In the genomic region with DNA sequence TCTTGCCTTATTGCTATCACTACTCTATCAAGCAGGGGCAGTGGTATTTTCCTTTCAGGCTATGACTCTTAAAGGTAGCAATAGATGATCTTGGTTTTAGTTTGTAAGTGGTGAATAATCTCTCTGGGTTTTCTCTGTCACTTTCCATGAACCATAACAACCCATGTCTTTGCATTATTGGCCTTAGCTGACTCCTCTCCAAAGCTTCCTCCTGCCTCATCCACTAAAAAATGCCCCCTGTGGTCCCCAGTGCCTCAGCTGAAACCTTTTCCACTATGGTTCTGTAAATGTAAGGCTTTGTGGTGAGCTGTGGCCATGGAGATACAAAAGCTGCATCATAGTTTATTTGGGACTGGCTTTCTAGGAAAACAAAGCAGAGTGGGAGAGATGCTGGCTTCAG, we compare ENCODE assay signal across 17 cellular contexts.
DNase-seq lines count a peak whose midpoint lies in the region; ATAC-seq and TF ChIP-seq lines count a peak whose summit lies in the region.
"Had no signal": no experiment of that assay in that cellular context is flagged by ENCODE, and none has a peak within 500 bp of the region (broad histone marks: within the 10 kb centered on the region; RNA-seq: fewer than 3 reads in every experiment).

No MANE protein-coding gene starts in this region.

- H3K27me3 Mint-ChIP-seq in activated naive CD4-positive, alpha-beta T cell treated with anti-CD3 and anti-CD28 coated beads, Interleukin-2, amount 50 U/mL, for 24 hours = no peaks in the 10 kb centered on the region
- H3K27me3 Mint-ChIP-seq: naive B cell; stimulated activated naive B cell treated with anti-CD40 and anti-IgM and Interleukin-4, amounts not matched to agents 10 μg/mL and 1 μg/mL and 100 μg/mL, for 72 hours had no signal

- H3K9me3 Mint-ChIP-seq in activated naive CD4-positive, alpha-beta T cell treated with anti-CD3 and anti-CD28 coated beads, Interleukin-2, amount 50 U/mL, for 24 hours = no peaks in the 10 kb centered on the region
- H3K9me3 Mint-ChIP-seq in stimulated activated effector memory CD8-positive, alpha-beta T cell treated with anti-CD3 and anti-CD28 coated beads, Interleukin-12 subunit alpha, Interleukin-12 subunit beta, amount 100 ng/mL, for 72 hours = no peaks in the 10 kb centered on the region

- TF ChIP-seq CTCF in suprapubic skin (IDR thresholded peaks at IDR 0.05) = no peak

- no peaks in the 10 kb centered on the region for H3K9me3 ChIP-seq in aorta (ENCODE audit: control insufficient read depth, low read length)
- no peaks in the 10 kb centered on the region for H3K9me3 ChIP-seq in suprapubic skin
- H3K9me3 ChIP-seq: BE2C had no signal

- TF ChIP-seq EP300 in suprapubic skin (IDR thresholded peaks at IDR 0.05) = no peak

- H3K36me3 Mint-ChIP-seq in activated naive CD4-positive, alpha-beta T cell treated with anti-CD3 and anti-CD28 coated beads, Interleukin-2, amount 50 U/mL, for 24 hours = peaks cover 2% of the 10 kb centered on the region
- H3K36me3 Mint-ChIP-seq in stimulated activated effector memory CD8-positive, alpha-beta T cell treated with anti-CD3 and anti-CD28 coated beads, Interleukin-12 subunit alpha, Interleukin-12 subunit beta, amount 100 ng/mL, for 72 hours = peaks cover 7% of the 10 kb centered on the region

- H3K4me1 ChIP-seq in aorta (ENCODE audit: control insufficient read depth in 1 of 2, insufficient read depth in 2 of 2, low read length in 2 of 2) = peaks cover 0 to 3% of the 10 kb centered on the region in 2 donors
- H3K4me1 ChIP-seq in suprapubic skin = peaks cover 4% of the 10 kb centered on the region

- H3K27me3 ChIP-seq in aorta (ENCODE audit: control insufficient read depth in 1 of 2, insufficient read depth in 2 of 2, low read length in 1 of 2) = no peaks in the 10 kb centered on the region
- no peaks in the 10 kb centered on the region for H3K27me3 ChIP-seq in suprapubic skin
- H3K27me3 ChIP-seq: BE2C had no signal

- H3K27ac ChIP-seq in aorta (ENCODE audit: low read depth in 1 of 2, low read length in 2 of 2) = no peak overlapping the region
- H3K27ac ChIP-seq in suprapubic skin = no peak overlapping the region

- no peak for TF ChIP-seq POLR2A in suprapubic skin (IDR thresholded peaks at IDR 0.05)

- no peak for DNase-seq in activated naive CD4-positive, alpha-beta T cell treated with anti-CD3 and anti-CD28 coated beads, Interleukin-2, amount 50 U/mL, for 16 hours
- DNase-seq in M059J (ENCODE audit: low read depth) = peak; percentile 78
- peak; percentile 78 for DNase-seq in brain pericyte (ENCODE audit: low read depth, low spot score)
- DNase-seq in stimulated activated effector memory CD8-positive, alpha-beta T cell treated with anti-CD3 and anti-CD28 coated beads, Interleukin-12 subunit alpha, Interleukin-12 subunit beta, amount 100 ng/mL, for 72 hours (ENCODE audit: low spot score in 2 of 2) = no peak
- no peak for DNase-seq in aorta
- DNase-seq in suprapubic skin (ENCODE audit: low spot score in 2 of 2) = no peak
- DNase-seq: BE2C; DMS79 treated with DMSO at 0.1 percent for 48 hours; H9; left cardiac atrium; naive B cell; NCI-H2029; NCI-H82; Right ventricle myocardium superior; stimulated activated naive B cell treated with anti-CD40 and anti-IgM and Interleukin-4, amounts not matched to agents 10 μg/mL and 1 μg/mL and 100 μg/mL, for 72 hours had no signal

- ATAC-seq in stimulated activated effector memory CD8-positive, alpha-beta T cell treated with anti-CD3 and anti-CD28 coated beads, Interleukin-12 subunit alpha, Interleukin-12 subunit beta, amount 100 ng/mL, for 72 hours = peak; percentile 66
- ATAC-seq in SK-N-SH treated with all-trans-retinoic acid at 6 μM for 48 hours = no peak
- no peak for ATAC-seq in aorta (ENCODE audit: low FRiP score)
- ATAC-seq: left cardiac atrium had no signal

- H3K4me3 ChIP-seq in aorta (ENCODE audit: low read length in 2 of 2) (no peak overlapping the region), suprapubic skin (no peak overlapping the region)

- peak overlapping the region; percentile 36 for H3K27ac Mint-ChIP-seq in activated naive CD4-positive, alpha-beta T cell treated with anti-CD3 and anti-CD28 coated beads, Interleukin-2, amount 50 U/mL, for 24 hours
- no peak overlapping the region for H3K27ac Mint-ChIP-seq in stimulated activated effector memory CD8-positive, alpha-beta T cell treated with anti-CD3 and anti-CD28 coated beads, Interleukin-12 subunit alpha, Interleukin-12 subunit beta, amount 100 ng/mL, for 72 hours
- H3K27ac Mint-ChIP-seq: stimulated activated naive B cell treated with anti-CD40 and anti-IgM and Interleukin-4, amounts not matched to agents 10 μg/mL and 1 μg/mL and 100 μg/mL, for 72 hours had no signal

- H3K4me3 Mint-ChIP-seq in activated naive CD4-positive, alpha-beta T cell treated with anti-CD3 and anti-CD28 coated beads, Interleukin-2, amount 50 U/mL, for 24 hours = no peak overlapping the region
- H3K4me3 Mint-ChIP-seq in stimulated activated effector memory CD8-positive, alpha-beta T cell treated with anti-CD3 and anti-CD28 coated beads, Interleukin-12 subunit alpha, Interleukin-12 subunit beta, amount 100 ng/mL, for 72 hours = no peak overlapping the region
- H3K4me3 Mint-ChIP-seq: H9; naive B cell; stimulated activated naive B cell treated with anti-CD40 and anti-IgM and Interleukin-4, amounts not matched to agents 10 μg/mL and 1 μg/mL and 100 μg/mL, for 72 hours had no signal

- H3K36me3 ChIP-seq in aorta (ENCODE audit: control insufficient read depth in 1 of 2, insufficient read depth in 2 of 2, low read length in 1 of 2) (no peaks in the 10 kb centered on the region), suprapubic skin (no peaks in the 10 kb centered on the region)
- H3K36me3 ChIP-seq: BE2C had no signal

- H3K4me1 Mint-ChIP-seq in activated naive CD4-positive, alpha-beta T cell treated with anti-CD3 and anti-CD28 coated beads, Interleukin-2, amount 50 U/mL, for 24 hours = peaks cover 24% of the 10 kb centered on the region
- peaks cover 16% of the 10 kb centered on the region for H3K4me1 Mint-ChIP-seq in stimulated activated effector memory CD8-positive, alpha-beta T cell treated with anti-CD3 and anti-CD28 coated beads, Interleukin-12 subunit alpha, Interleukin-12 subunit beta, amount 100 ng/mL, for 72 hours

- intact Hi-C loops in aorta (cut with DNase I) = loop anchor here in 1 of 2 donors (5.0 kb wide), 1 partner anchor 195 kb away; no protein-coding TSS in a partner anchor

TF ChIP-seq in SK-N-SH treated with all-trans-retinoic acid at 6 μM for 48 hours, 23 proteins besides CTCF, POLR2A, EP300 and RAD21 (continues in another document):
- TF ChIP-seq, protein P1, sequence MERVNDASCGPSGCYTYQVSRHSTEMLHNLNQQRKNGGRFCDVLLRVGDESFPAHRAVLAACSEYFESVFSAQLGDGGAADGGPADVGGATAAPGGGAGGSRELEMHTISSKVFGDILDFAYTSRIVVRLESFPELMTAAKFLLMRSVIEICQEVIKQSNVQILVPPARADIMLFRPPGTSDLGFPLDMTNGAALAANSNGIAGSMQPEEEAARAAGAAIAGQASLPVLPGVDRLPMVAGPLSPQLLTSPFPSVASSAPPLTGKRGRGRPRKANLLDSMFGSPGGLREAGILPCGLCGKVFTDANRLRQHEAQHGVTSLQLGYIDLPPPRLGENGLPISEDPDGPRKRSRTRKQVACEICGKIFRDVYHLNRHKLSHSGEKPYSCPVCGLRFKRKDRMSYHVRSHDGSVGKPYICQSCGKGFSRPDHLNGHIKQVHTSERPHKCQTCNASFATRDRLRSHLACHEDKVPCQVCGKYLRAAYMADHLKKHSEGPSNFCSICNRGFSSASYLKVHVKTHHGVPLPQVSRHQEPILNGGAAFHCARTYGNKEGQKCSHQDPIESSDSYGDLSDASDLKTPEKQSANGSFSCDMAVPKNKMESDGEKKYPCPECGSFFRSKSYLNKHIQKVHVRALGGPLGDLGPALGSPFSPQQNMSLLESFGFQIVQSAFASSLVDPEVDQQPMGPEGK (CRISPR knock-in tag; IDR thresholded peaks at IDR 0.05; ENCODE audit: borderline replicate concordance) = no peak
- TF ChIP-seq TOX (CRISPR knock-in tag; IDR thresholded peaks at IDR 0.05; ENCODE audit: borderline replicate concordance) (no peak), TCF4 (CRISPR knock-in tag; IDR thresholded peaks at IDR 0.05; ENCODE audit: borderline replicate concordance) (no peak), GLIS3 (CRISPR knock-in tag; IDR thresholded peaks at IDR 0.05) (no peak), ESRRG (CRISPR knock-in tag; IDR thresholded peaks at IDR 0.05) (no peak)
- TF ChIP-seq, protein P2, sequence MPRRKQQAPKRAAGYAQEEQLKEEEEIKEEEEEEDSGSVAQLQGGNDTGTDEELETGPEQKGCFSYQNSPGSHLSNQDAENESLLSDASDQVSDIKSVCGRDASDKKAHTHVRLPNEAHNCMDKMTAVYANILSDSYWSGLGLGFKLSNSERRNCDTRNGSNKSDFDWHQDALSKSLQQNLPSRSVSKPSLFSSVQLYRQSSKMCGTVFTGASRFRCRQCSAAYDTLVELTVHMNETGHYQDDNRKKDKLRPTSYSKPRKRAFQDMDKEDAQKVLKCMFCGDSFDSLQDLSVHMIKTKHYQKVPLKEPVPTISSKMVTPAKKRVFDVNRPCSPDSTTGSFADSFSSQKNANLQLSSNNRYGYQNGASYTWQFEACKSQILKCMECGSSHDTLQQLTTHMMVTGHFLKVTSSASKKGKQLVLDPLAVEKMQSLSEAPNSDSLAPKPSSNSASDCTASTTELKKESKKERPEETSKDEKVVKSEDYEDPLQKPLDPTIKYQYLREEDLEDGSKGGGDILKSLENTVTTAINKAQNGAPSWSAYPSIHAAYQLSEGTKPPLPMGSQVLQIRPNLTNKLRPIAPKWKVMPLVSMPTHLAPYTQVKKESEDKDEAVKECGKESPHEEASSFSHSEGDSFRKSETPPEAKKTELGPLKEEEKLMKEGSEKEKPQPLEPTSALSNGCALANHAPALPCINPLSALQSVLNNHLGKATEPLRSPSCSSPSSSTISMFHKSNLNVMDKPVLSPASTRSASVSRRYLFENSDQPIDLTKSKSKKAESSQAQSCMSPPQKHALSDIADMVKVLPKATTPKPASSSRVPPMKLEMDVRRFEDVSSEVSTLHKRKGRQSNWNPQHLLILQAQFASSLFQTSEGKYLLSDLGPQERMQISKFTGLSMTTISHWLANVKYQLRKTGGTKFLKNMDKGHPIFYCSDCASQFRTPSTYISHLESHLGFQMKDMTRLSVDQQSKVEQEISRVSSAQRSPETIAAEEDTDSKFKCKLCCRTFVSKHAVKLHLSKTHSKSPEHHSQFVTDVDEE (CRISPR knock-in tag; IDR thresholded peaks at IDR 0.05) = no peak

Comparison
In these comparisons a context has a peak if more than half of its experiments do, and no peak if none do; other contexts are left out.
1. DNase-seq: peak in M059J (single experiment) and brain pericyte (single experiment); none in activated naive CD4-positive, alpha-beta T cell treated with anti-CD3 and anti-CD28 coated beads, Interleukin-2, amount 50 U/mL, for 16 hours (single experiment), stimulated activated effector memory CD8-positive, alpha-beta T cell treated with anti-CD3 and anti-CD28 coated beads, Interleukin-12 subunit alpha, Interleukin-12 subunit beta, amount 100 ng/mL, for 72 hours (0 of 2), aorta (0 of 2) and suprapubic skin (0 of 2).